18 cellular contexts compared by ENCODE assay signal in genomic region chr5:31931872-31932271, GRCh38.
"Had no signal": no experiment of that assay in that cellular context is flagged by ENCODE, and none has a peak within 500 bp of the region (broad histone marks: within the 10 kb centered on the region; RNA-seq: fewer than 3 reads in every experiment).

No MANE protein-coding gene starts in this region.

- DNase-seq: naive B cell; natural killer cell; nucleus accumbens; pancreas; retina; right lobe of liver; sigmoid colon; small intestine; stimulated activated CD4-positive, alpha-beta T cell treated with anti-CD3 and anti-CD28 coated beads, Interleukin-15, amount 100 ng/mL, for 24 hours; stimulated activated CD4-positive, alpha-beta T cell treated with anti-CD3 and anti-CD28 coated beads, Interleukin-2, amount 100 ng/mL, for 24 hours; stimulated activated CD4-positive, alpha-beta T cell treated with anti-CD3 and anti-CD28 coated beads, Interleukin-2, amount 100 ng/mL, for 48 hours; stimulated activated CD4-positive, alpha-beta T cell treated with anti-CD3 and anti-CD28 coated beads, Interleukin-4, amount 100 ng/mL, for 24 hours; stimulated activated naive B cell treated with anti-CD40 and anti-IgM and Interleukin-4, amounts not matched to agents 10 μg/mL and 1 μg/mL and 100 μg/mL, for 72 hours; stimulated activated naive CD4-positive, alpha-beta T cell treated with Interleukin-2 at 50 U/mL for 16 hours; stomach; thyroid gland; trophoblast cell; upper lobe of left lung had no signal
